Comparison of ENCODE assay signal across 1 cellular context in genomic region chr19:488505-489417, GRCh38.
TF ChIP-seq lines count a peak whose summit lies in the region.

No MANE protein-coding gene starts in this region.

TF ChIP-seq in K562, 482 proteins besides CTCF, POLR2A, EP300 and RAD21 (continued from another document and continues in another):
- TF ChIP-seq, protein P1, sequence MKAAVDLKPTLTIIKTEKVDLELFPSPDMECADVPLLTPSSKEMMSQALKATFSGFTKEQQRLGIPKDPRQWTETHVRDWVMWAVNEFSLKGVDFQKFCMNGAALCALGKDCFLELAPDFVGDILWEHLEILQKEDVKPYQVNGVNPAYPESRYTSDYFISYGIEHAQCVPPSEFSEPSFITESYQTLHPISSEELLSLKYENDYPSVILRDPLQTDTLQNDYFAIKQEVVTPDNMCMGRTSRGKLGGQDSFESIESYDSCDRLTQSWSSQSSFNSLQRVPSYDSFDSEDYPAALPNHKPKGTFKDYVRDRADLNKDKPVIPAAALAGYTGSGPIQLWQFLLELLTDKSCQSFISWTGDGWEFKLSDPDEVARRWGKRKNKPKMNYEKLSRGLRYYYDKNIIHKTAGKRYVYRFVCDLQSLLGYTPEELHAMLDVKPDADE (conservative IDR thresholded peaks at IDR 0.05; ENCODE audit: control insufficient read depth, low read depth, low read length) = peak; percentile 99
- TF ChIP-seq AFF1 (IDR thresholded peaks at IDR 0.05; ENCODE audit: low read depth in 1 of 2, partially characterized antibody in 2 of 2) = peak in 1 of 2 experiments; percentile 93
- TF ChIP-seq MAFK (IDR thresholded peaks at IDR 0.05; ENCODE audit: low read length) = no peak
- peak; percentile 20 for TF ChIP-seq U2AF1 (optimal IDR thresholded peaks at IDR 0.05; ENCODE audit: low read depth, low read length)
- peak; percentile 62; the same call in 1 of the 2 replicates for TF ChIP-seq ZNF589 (CRISPR knock-in tag; IDR thresholded peaks at IDR 0.05; ENCODE audit: low read depth)
- TF ChIP-seq, protein P2, sequence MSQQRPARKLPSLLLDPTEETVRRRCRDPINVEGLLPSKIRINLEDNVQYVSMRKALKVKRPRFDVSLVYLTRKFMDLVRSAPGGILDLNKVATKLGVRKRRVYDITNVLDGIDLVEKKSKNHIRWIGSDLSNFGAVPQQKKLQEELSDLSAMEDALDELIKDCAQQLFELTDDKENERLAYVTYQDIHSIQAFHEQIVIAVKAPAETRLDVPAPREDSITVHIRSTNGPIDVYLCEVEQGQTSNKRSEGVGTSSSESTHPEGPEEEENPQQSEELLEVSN (IDR thresholded peaks at IDR 0.05; ENCODE audit: borderline replicate concordance in 1 of 2, extremely low read depth in 1 of 2, insufficient read depth in 1 of 2, insufficient read length in 1 of 2, low read depth in 1 of 2, low read length in 1 of 2, poor library complexity in 1 of 2, severe bottlenecking in 1 of 2) = peak; percentile 69 to 81
- TF ChIP-seq KDM4B (IDR thresholded peaks at IDR 0.05; ENCODE audit: borderline replicate concordance in 2 of 2, low read depth in 1 of 2) = peak in 1 of 2 experiments; percentile 67; a peak in 1 of 4 replicates
- TF ChIP-seq ZNF12 (CRISPR knock-in tag; IDR thresholded peaks at IDR 0.05) = no peak
- no peak for TF ChIP-seq MCM7 (IDR thresholded peaks at IDR 0.05)
- TF ChIP-seq TARDBP (IDR thresholded peaks at IDR 0.05) = peak; percentile 63
- TF ChIP-seq IRF9 (tag; IDR thresholded peaks at IDR 0.05) = no peak
- peak; percentile 95 for TF ChIP-seq SAFB (IDR thresholded peaks at IDR 0.05; ENCODE audit: borderline replicate concordance, low read depth, low read length)
- peak; percentile 90; the same call in 1 of the 2 replicates for TF ChIP-seq ILF3 (IDR thresholded peaks at IDR 0.05; ENCODE audit: borderline replicate concordance)
- no peak for TF ChIP-seq ETV5 (CRISPR knock-in tag; IDR thresholded peaks at IDR 0.05; ENCODE audit: low read depth)
- TF ChIP-seq EP400 (IDR thresholded peaks at IDR 0.05) = 0 out of 2 replicates have a peak, but pooled peaks have one; percentile 2
- TF ChIP-seq, protein P3, sequence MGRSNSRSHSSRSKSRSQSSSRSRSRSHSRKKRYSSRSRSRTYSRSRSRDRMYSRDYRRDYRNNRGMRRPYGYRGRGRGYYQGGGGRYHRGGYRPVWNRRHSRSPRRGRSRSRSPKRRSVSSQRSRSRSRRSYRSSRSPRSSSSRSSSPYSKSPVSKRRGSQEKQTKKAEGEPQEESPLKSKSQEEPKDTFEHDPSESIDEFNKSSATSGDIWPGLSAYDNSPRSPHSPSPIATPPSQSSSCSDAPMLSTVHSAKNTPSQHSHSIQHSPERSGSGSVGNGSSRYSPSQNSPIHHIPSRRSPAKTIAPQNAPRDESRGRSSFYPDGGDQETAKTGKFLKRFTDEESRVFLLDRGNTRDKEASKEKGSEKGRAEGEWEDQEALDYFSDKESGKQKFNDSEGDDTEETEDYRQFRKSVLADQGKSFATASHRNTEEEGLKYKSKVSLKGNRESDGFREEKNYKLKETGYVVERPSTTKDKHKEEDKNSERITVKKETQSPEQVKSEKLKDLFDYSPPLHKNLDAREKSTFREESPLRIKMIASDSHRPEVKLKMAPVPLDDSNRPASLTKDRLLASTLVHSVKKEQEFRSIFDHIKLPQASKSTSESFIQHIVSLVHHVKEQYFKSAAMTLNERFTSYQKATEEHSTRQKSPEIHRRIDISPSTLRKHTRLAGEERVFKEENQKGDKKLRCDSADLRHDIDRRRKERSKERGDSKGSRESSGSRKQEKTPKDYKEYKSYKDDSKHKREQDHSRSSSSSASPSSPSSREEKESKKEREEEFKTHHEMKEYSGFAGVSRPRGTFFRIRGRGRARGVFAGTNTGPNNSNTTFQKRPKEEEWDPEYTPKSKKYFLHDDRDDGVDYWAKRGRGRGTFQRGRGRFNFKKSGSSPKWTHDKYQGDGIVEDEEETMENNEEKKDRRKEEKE (IDR thresholded peaks at IDR 0.05; ENCODE audit: borderline replicate concordance in 1 of 2, control insufficient read depth in 1 of 2, low read depth in 2 of 2, low read length in 1 of 2) = peak in 1 of 2 experiments; percentile 95; a peak in 1 of 4 replicates
- TF ChIP-seq CREM (IDR thresholded peaks at IDR 0.05; ENCODE audit: low read depth) = peak; percentile 88
- no peak for TF ChIP-seq PRPF4 (IDR thresholded peaks at IDR 0.05; ENCODE audit: insufficient read depth, low read depth, low read length, poor library complexity, severe bottlenecking)
- no peak for TF ChIP-seq ZNF274 (IDR thresholded peaks at IDR 0.05; ENCODE audit: borderline replicate concordance, low read depth, low read length)
- TF ChIP-seq ZNF609 (CRISPR knock-in tag; IDR thresholded peaks at IDR 0.05; ENCODE audit: borderline replicate concordance) = peak; percentile 68; the same call in 1 of the 2 replicates
- 0 out of 2 replicates have a peak, but pooled peaks have one; percentile 12 for TF ChIP-seq CBFB (CRISPR knock-in tag; IDR thresholded peaks at IDR 0.05)
- TF ChIP-seq, protein P4, sequence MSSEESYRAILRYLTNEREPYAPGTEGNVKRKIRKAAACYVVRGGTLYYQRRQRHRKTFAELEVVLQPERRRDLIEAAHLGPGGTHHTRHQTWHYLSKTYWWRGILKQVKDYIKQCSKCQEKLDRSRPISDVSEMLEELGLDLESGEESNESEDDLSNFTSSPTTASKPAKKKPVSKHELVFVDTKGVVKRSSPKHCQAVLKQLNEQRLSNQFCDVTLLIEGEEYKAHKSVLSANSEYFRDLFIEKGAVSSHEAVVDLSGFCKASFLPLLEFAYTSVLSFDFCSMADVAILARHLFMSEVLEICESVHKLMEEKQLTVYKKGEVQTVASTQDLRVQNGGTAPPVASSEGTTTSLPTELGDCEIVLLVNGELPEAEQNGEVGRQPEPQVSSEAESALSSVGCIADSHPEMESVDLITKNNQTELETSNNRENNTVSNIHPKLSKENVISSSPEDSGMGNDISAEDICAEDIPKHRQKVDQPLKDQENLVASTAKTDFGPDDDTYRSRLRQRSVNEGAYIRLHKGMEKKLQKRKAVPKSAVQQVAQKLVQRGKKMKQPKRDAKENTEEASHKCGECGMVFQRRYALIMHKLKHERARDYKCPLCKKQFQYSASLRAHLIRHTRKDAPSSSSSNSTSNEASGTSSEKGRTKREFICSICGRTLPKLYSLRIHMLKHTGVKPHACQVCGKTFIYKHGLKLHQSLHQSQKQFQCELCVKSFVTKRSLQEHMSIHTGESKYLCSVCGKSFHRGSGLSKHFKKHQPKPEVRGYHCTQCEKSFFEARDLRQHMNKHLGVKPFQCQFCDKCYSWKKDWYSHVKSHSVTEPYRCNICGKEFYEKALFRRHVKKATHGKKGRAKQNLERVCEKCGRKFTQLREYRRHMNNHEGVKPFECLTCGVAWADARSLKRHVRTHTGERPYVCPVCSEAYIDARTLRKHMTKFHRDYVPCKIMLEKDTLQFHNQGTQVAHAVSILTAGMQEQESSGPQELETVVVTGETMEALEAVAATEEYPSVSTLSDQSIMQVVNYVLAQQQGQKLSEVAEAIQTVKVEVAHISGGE (CRISPR knock-in tag; IDR thresholded peaks at IDR 0.05) = peak in 2 of 3 experiments; percentile 42 to 80; a peak in 3 of 6 replicates
- TF ChIP-seq CCNT2 (IDR thresholded peaks at IDR 0.05; ENCODE audit: borderline replicate concordance, extremely low read depth, insufficient read length, low read depth, low read length) = peak; percentile 88
- TF ChIP-seq, protein P5, sequence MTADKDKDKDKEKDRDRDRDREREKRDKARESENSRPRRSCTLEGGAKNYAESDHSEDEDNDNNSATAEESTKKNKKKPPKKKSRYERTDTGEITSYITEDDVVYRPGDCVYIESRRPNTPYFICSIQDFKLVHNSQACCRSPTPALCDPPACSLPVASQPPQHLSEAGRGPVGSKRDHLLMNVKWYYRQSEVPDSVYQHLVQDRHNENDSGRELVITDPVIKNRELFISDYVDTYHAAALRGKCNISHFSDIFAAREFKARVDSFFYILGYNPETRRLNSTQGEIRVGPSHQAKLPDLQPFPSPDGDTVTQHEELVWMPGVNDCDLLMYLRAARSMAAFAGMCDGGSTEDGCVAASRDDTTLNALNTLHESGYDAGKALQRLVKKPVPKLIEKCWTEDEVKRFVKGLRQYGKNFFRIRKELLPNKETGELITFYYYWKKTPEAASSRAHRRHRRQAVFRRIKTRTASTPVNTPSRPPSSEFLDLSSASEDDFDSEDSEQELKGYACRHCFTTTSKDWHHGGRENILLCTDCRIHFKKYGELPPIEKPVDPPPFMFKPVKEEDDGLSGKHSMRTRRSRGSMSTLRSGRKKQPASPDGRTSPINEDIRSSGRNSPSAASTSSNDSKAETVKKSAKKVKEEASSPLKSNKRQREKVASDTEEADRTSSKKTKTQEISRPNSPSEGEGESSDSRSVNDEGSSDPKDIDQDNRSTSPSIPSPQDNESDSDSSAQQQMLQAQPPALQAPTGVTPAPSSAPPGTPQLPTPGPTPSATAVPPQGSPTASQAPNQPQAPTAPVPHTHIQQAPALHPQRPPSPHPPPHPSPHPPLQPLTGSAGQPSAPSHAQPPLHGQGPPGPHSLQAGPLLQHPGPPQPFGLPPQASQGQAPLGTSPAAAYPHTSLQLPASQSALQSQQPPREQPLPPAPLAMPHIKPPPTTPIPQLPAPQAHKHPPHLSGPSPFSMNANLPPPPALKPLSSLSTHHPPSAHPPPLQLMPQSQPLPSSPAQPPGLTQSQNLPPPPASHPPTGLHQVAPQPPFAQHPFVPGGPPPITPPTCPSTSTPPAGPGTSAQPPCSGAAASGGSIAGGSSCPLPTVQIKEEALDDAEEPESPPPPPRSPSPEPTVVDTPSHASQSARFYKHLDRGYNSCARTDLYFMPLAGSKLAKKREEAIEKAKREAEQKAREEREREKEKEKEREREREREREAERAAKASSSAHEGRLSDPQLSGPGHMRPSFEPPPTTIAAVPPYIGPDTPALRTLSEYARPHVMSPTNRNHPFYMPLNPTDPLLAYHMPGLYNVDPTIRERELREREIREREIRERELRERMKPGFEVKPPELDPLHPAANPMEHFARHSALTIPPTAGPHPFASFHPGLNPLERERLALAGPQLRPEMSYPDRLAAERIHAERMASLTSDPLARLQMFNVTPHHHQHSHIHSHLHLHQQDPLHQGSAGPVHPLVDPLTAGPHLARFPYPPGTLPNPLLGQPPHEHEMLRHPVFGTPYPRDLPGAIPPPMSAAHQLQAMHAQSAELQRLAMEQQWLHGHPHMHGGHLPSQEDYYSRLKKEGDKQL (CRISPR knock-in tag; IDR thresholded peaks at IDR 0.05; ENCODE audit: borderline replicate concordance) = 0 out of 2 replicates have a peak, but pooled peaks have one; percentile 40
- TF ChIP-seq ZSCAN32 (CRISPR knock-in tag; IDR thresholded peaks at IDR 0.05) = no peak
- TF ChIP-seq BHLHE40 (IDR thresholded peaks at IDR 0.05; ENCODE audit: low read length) = peak; percentile 53
- TF ChIP-seq GABPA (tag; conservative IDR thresholded peaks at IDR 0.05; ENCODE audit: low read depth) = peak; percentile 77
- 0 out of 2 replicates have a peak, but pooled peaks have one; percentile 23 for TF ChIP-seq TCF7 (IDR thresholded peaks at IDR 0.05; ENCODE audit: borderline replicate concordance)
